ENCODE assay signal across 23 cellular contexts in genomic region chr11:106656646-106657045, GRCh38.
A peak's percentile ranks its signal among the peaks of the same experiment; 100 is the strongest.
DNase-seq lines count a peak whose midpoint lies in the region; ATAC-seq and TF ChIP-seq lines count a peak whose summit lies in the region.
"Had no signal": no experiment of that assay in that cellular context is flagged by ENCODE, and none has a peak within 500 bp of the region (broad histone marks: within the 10 kb centered on the region; RNA-seq: fewer than 3 reads in every experiment).

No MANE protein-coding gene starts in this region.

- H3K4me1 ChIP-seq in foreskin keratinocyte, result no peaks in the 10 kb centered on the region
- H3K4me1 ChIP-seq: BE2C had no signal

- H3K27me3 ChIP-seq in foreskin keratinocyte, result no peaks in the 10 kb centered on the region
- H3K27me3 ChIP-seq: BE2C had no signal

- DNase-seq in ELR (ENCODE audit: low read depth) (peak; percentile 48), M059J (ENCODE audit: low read depth) (peak; percentile 56), choroid plexus epithelial cell (ENCODE audit: low read depth) (peak; percentile 6), foreskin keratinocyte (peak; percentile 59 to 75), DMS53 (lab: John Stamatoyannopoulos, UW) (no peak)
- no peak for DNase-seq in activated T-cell treated with anti-CD3 and anti-CD28 coated beads, Interleukin-2, amount 50 U/mL, for 1 hour
- DNase-seq in activated naive CD4-positive, alpha-beta T cell treated with anti-CD3 and anti-CD28 coated beads, Interleukin-2, amount 50 U/mL, for 16 hours, result no peak
- DNase-seq: BE2C; CD8-positive, alpha-beta memory T cell; DMS 273 treated with DMSO at 0.1 percent for 48 hours; GDM1; Karpas-422; MM.1S; NCI-H2029; NCI-H446 treated with DMSO at 0.1 percent for 48 hours; NCI-H526; NCI-H82; NK-92 treated with Interleukin-12 subunit alpha and Interleukin-12 subunit beta, amount 100 ng/mL, for 24 hours; SHP77 had no signal

- H3K27ac ChIP-seq in foreskin keratinocyte, result no peak overlapping the region
- H3K27ac ChIP-seq: RWPE1 had no signal

- no peak overlapping the region for H3K4me3 ChIP-seq in choroid plexus epithelial cell (ENCODE audit: low read depth, low read length)
- H3K4me3 ChIP-seq: GM12878 had no signal

- no peak for TF ChIP-seq CTCF in choroid plexus epithelial cell (conservative IDR thresholded peaks at IDR 0.05; ENCODE audit: low read depth, low read length)
- no peak for TF ChIP-seq CTCF in foreskin keratinocyte (conservative IDR thresholded peaks at IDR 0.05)

- peak; percentile 73 for ATAC-seq in foreskin keratinocyte
- no peak for ATAC-seq in GM18502 (IDR thresholded peaks at IDR 0.05; ENCODE audit: poor library complexity, unreplicated experiment)
- ATAC-seq: GM12878, HepG2 had no signal

Comparison
In these comparisons a context has a peak if more than half of its experiments do, and no peak if none do; other contexts are left out.
1. DNase-seq: peak in ELR (single experiment), M059J (single experiment), choroid plexus epithelial cell (single experiment) and foreskin keratinocyte (2 of 2); none in DMS53 (single experiment), activated T-cell treated with anti-CD3 and anti-CD28 coated beads, Interleukin-2, amount 50 U/mL, for 1 hour (single experiment) and activated naive CD4-positive, alpha-beta T cell treated with anti-CD3 and anti-CD28 coated beads, Interleukin-2, amount 50 U/mL, for 16 hours (single experiment).